In genomic region chr6:46129634-46130505, GRCh38 we compare ENCODE assay signal across 8 cellular contexts. TPM values are rescaled to one million over a fixed set of nuclear protein-coding genes. Genes with fewer than 3 reads are reported as not detected.
DNase-seq lines count a peak whose midpoint lies in the region; ATAC-seq, FAIRE-seq and TF ChIP-seq lines count a peak whose summit lies in the region.

Gene ENPP4, plus strand, starts transcription at chr6:46129989. Its CDS starts 9,595 bp downstream, at chr6:46139584.

- H3K9me3 Mint-ChIP-seq in HFFc6: no peaks in the 10 kb centered on the region; the same call in 1 of the 2 replicates

- no peak within 1 kb of the TSS for H3K4me2 ChIP-seq in K562 (ENCODE audit: insufficient read depth, low read length)

- no peaks in the 10 kb centered on the region for H3K9me1 ChIP-seq in K562 (ENCODE audit: control insufficient read depth, insufficient read depth, low read length)

- no peaks in the 10 kb centered on the region for H3K4me1 Mint-ChIP-seq in HFFc6 (ENCODE audit: low read depth)

- no peaks in the 10 kb centered on the region for H3K9me3 ChIP-seq in K562 (replicated peaks; ENCODE audit: control insufficient read depth, insufficient read depth, low read depth, low read length)

- in situ Hi-C loops in K562 (cut with MboI): no loop called here

- H4K20me1 ChIP-seq in K562 (replicated peaks; ENCODE audit: control insufficient read depth, insufficient read depth, low read length): no peaks in the 10 kb centered on the region

- H3K27ac Mint-ChIP-seq in HFFc6: no peak within 1 kb of the TSS

- H3K27ac ChIP-seq in K562 (ENCODE audit: extremely low read depth, low read depth, low read length): no peak within 1 kb of the TSS

- no peak for FAIRE-seq in K562 (lab: Jason Lieb, UNC)

- peaks cover 0 to 4% of the 10 kb centered on the region in 2 experiments; a peak in 1 of 5 replicates for H3K4me1 ChIP-seq in K562 (replicated peaks in 1 of 2; ENCODE audit: control insufficient read depth in 2 of 2, insufficient read depth in 2 of 2, low read length in 2 of 2)

- DNase-seq in NCI-H1694 (lab: John Stamatoyannopoulos, UW) (peak; percentile 80), T-helper 9 cell (peak; percentile 74), K562 (ENCODE audit: extremely low read depth in 1 of 4, low spot score in 3 of 4) (peak in 1 of 4 experiments; percentile 47), iPS DF 4.7 (ENCODE audit: extremely low read depth, low spot score) (peak; percentile 90), sciatic nerve (ENCODE audit: low spot score) (peak; percentile 86), HFFc6 (no peak)

- H3K79me2 ChIP-seq in K562 (ENCODE audit: control insufficient read depth, insufficient read depth, low read length): no peaks in the 10 kb centered on the region

- no peak within 1 kb of the TSS for H2AFZ ChIP-seq in K562 (ENCODE audit: low read depth, low read length)

- POLR2A ChIA-PET in K562 (lab: Yijun Ruan, JAX): interaction anchor here (0.7 kb wide), 1 partner anchor 13 kb away, joined by 4 read pairs; no protein-coding TSS in a partner anchor

- no peak within 1 kb of the TSS for H3K9ac ChIP-seq in K562 (ENCODE audit: insufficient read depth in 1 of 2, low read depth in 2 of 2, low read length in 2 of 2)

- no peak for TF ChIP-seq CTCF in GM12875 (IDR thresholded peaks at IDR 0.05; ENCODE audit: borderline replicate concordance, insufficient read depth, low read depth, low read length)
- TF ChIP-seq CTCF in K562 (IDR thresholded peaks at IDR 0.05 in 2 of 3, conservative IDR thresholded peaks at IDR 0.05 in 1 of 3; ENCODE audit: insufficient read depth in 2 of 3, low read depth in 1 of 3, low read length in 3 of 3): no peak
- TF ChIP-seq CTCF in HFFc6 (IDR thresholded peaks at IDR 0.05): no peak

- H3K4me3 Mint-ChIP-seq in HFFc6: no peak within 1 kb of the TSS; the same call in 1 of the 2 replicates

- H3K4me3 ChIP-seq in GM12875 (ENCODE audit: low read depth, low read length) (peak within 1 kb of the TSS; percentile 71), K562 (no peak within 1 kb of the TSS)

- no peak for TF ChIP-seq RAD21 in K562 (CRISPR knock-in tag; conservative IDR thresholded peaks at IDR 0.05 in 1 of 2, IDR thresholded peaks at IDR 0.05 in 1 of 2)

- 20% methylated on average over 39 of the region's 61 CpGs for WGBS in K562 (ENCODE audit: insufficient coverage, low coverage, missing lambda C conversion rate)

- ATAC-seq in HG02798 (IDR thresholded peaks at IDR 0.05; ENCODE audit: poor library complexity, unreplicated experiment) (peak; percentile 98), K562 (peak; percentile 34; the same call in 1 of the 3 replicates), sciatic nerve (peak; percentile 100)

- TF ChIP-seq EP300 in K562 (IDR thresholded peaks at IDR 0.05; ENCODE audit: low read length): no peak

- H3K27me3 ChIP-seq in K562 (ENCODE audit: control insufficient read depth in 2 of 2, insufficient read depth in 2 of 2, low read length in 2 of 2): peaks cover 0 to 7% of the 10 kb centered on the region in 2 experiments; a peak in 2 of 5 replicates

- intact Hi-C loops in K562 (cut with micrococcal nuclease) (no loop called here), sciatic nerve (cut with DNase I) (no loop called here)

- BruUV-seq in K562 (replicated peaks; lab: Mats Ljungman, UMichigan): no TSS peak

- H3K36me3 Mint-ChIP-seq in HFFc6 (ENCODE audit: low read depth): no peaks in the 10 kb centered on the region

- no peak for TF ChIP-seq POLR2A in K562 (conservative IDR thresholded peaks at IDR 0.05)

- H3K36me3 ChIP-seq in K562 (ENCODE audit: control insufficient read depth, insufficient read depth, low read length): no peaks in the 10 kb centered on the region

- CTCF ChIA-PET in K562 (lab: Yijun Ruan, JAX; ENCODE audit: low intra/inter-chr PET ratio): no interaction called here

- H3K27me3 Mint-ChIP-seq in HFFc6 (ENCODE audit: insufficient read depth): no peaks in the 10 kb centered on the region; the same call in 1 of the 2 replicates

TF ChIP-seq in K562, 482 proteins besides CTCF, POLR2A, EP300 and RAD21:
- TF ChIP-seq KLF13 (tag; IDR thresholded peaks at IDR 0.05; ENCODE audit: borderline replicate concordance, low read depth) (no peak), ZC3H11A (IDR thresholded peaks at IDR 0.05; ENCODE audit: low read depth, low read length) (no peak)
TF ChIP-seq in K562: peak in this region for 0.

RNA-seq across cellular contexts. Expression of gene ENPP4, which starts in this region (rescaled TPM):
- total RNA-seq in K562 (2011; cell fraction: chromatin; rRNA removed; ENCODE audit: low replicate concordance): not detected in 2 replicates
- total RNA-seq in K562 (2011; cell fraction: nucleolus; rRNA removed): not detected in 2 replicates
- total RNA-seq in K562 (2011; cell fraction: nucleoplasm; rRNA removed): not detected in 2 replicates
- not detected in 2 replicates for total RNA-seq in K562 (2014; rRNA removed)
- total RNA-seq in K562 (2014; rRNA removed; fragmentation: Illumina TruSeq; extraction: Trizol): not detected in 2 replicates
- not detected in 2 replicates for total RNA-seq in K562 (2015; rRNA removed; fragmentation: Illumina TruSeq; extraction: Trizol)
- total RNA-seq in K562 (2021): 0.04 and 0.07 TPM in 2 replicates
- not detected in 2 replicates for polyA plus RNA-seq in K562 (2011; rRNA removed)
- polyA plus RNA-seq in K562 (2011; cell fraction: cytosol; rRNA removed): not detected in 2 replicates
- not detected in 2 replicates for polyA plus RNA-seq in K562 (2011; cell fraction: nucleus; rRNA removed)
- not detected in 2 replicates for polyA plus RNA-seq in K562 (2012)
- polyA plus RNA-seq in K562 (2014; fragmentation: Illumina TruSeq; extraction: Trizol): not detected in 2 replicates
- not detected for polyA plus RNA-seq in K562 (2014; fragmentation: Nextera tagmentation; extraction: Ambion mirVana)
- polyA plus RNA-seq in K562 (2014; rRNA removed): not detected in 2 replicates
- not detected in 2 replicates for polyA minus RNA-seq in K562 (2011; rRNA and poly(A)+ RNA removed)
- polyA minus RNA-seq in K562 (2011; cell fraction: cytosol; rRNA and poly(A)+ RNA removed): not detected in 2 replicates
- not detected in 2 replicates for polyA minus RNA-seq in K562 (2011; cell fraction: nucleus; rRNA and poly(A)+ RNA removed)
- 22.0 TPM for total RNA-seq in sciatic nerve
- under 1 TPM in 1 of 6 experiments, not detected in 5; 0.05 TPM for total RNA-seq in HFFc6 (2021; fragmentation: NEBNext Ultra II Directional; extraction: Animal tissue kit (Norgen Biotek cat#: 25700))

Comparison
In these comparisons a context has a peak if more than half of its experiments do, and no peak if none do; other contexts are left out.
1. RNA of gene ENPP4 (total RNA-seq): 22.0 TPM in sciatic nerve (single experiment); 0.04 to 0.07 TPM in K562 and 0.05 TPM in HFFc6; every median in the first group is over 10 times any median in the second.
2. Peak in ATAC-seq in K562; RNA of the gene not detected or under 1 TPM.
3. ATAC-seq: peak in every context shown above with its lines; median percentile 100 in sciatic nerve; 98 in HG02798; 34 in K562.